In the genomic region with DNA sequence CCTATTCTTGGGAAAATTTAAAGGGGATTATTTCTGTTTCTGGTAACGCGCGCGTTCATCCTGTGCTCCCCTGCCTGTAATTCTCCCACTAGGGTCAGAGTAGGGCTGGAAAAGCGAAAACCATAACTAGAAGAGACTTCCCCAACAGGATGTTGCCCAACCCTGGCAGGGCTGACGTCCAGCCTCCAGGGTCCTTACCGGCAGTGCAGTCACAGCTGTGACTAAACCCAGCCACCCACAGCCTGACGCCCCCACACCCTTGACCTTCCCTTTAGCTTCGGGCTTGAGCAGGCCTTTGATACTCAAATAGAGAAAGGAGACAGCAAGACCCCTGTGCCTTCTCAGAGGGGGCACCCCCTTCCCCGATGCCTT, we compare ENCODE assay signal across 7 cellular contexts. TPM values are rescaled to one million over a fixed set of nuclear protein-coding genes. Genes with fewer than 3 reads are reported as not detected.
DNase-seq lines count a peak whose midpoint lies in the region; ATAC-seq and TF ChIP-seq lines count a peak whose summit lies in the region.
"Not testable (repeated sequence)": the region's sequence is repeated elsewhere in the genome, so short reads cannot be mapped to it uniquely, and the experiment has no call there.

No MANE protein-coding gene starts in this region.

- DNase-seq in GM13977 (ENCODE audit: low spot score) (peak; percentile 66), Peyer's patch (peak in 2 of 3 donors; percentile 22 to 65), epithelial cell of esophagus (ENCODE audit: low read depth) (peak; percentile 45), left lobe of liver (ENCODE audit: low spot score) (peak; percentile 53), renal cortical epithelial cell (ENCODE audit: low read depth) (peak; percentile 55)
- DNase-seq in activated T-cell treated with anti-CD3 and anti-CD28 coated beads, Interleukin-2, amount 50 U/mL, for 24 hours = not testable (repeated sequence)

- peaks cover 23% of the 10 kb centered on the region for H3K4me1 Mint-ChIP-seq in activated T-cell treated with anti-CD3 and anti-CD28 coated beads, Interleukin-2, amount 50 U/mL, for 24 hours (ENCODE audit: low read depth)

- not testable (repeated sequence) for H3K36me3 ChIP-seq in Peyer's patch

- H3K27me3 ChIP-seq in Peyer's patch = not testable (repeated sequence)

- not testable (repeated sequence) for TF ChIP-seq POLR2A in Peyer's patch (IDR thresholded peaks at IDR 0.05)

- H3K4me1 ChIP-seq in Peyer's patch = not testable (repeated sequence)

- H3K27ac ChIP-seq in Peyer's patch = peak overlapping the region in 2 of 4 donors; percentile 45 to 46

- H3K36me3 Mint-ChIP-seq in activated T-cell treated with anti-CD3 and anti-CD28 coated beads, Interleukin-2, amount 50 U/mL, for 24 hours (ENCODE audit: low read depth) = not testable (repeated sequence)

- peaks cover 36% of the 10 kb centered on the region for H3K27me3 Mint-ChIP-seq in activated T-cell treated with anti-CD3 and anti-CD28 coated beads, Interleukin-2, amount 50 U/mL, for 24 hours

- peak; percentile 61 for ATAC-seq in HG03432 (IDR thresholded peaks at IDR 0.05; ENCODE audit: unreplicated experiment)
- peak; percentile 64 for ATAC-seq in left lobe of liver

- H3K9me3 ChIP-seq in Peyer's patch = not testable (repeated sequence)

- peak overlapping the region; percentile 56 for H3K27ac Mint-ChIP-seq in activated T-cell treated with anti-CD3 and anti-CD28 coated beads, Interleukin-2, amount 50 U/mL, for 24 hours

- TF ChIP-seq CTCF in GM13977 (IDR thresholded peaks at IDR 0.05; ENCODE audit: extremely low read depth, insufficient read depth, missing control alignments); Peyer's patch (IDR thresholded peaks at IDR 0.05); epithelial cell of esophagus (IDR thresholded peaks at IDR 0.05; ENCODE audit: insufficient read depth, low read depth, low read length, missing control alignments): not testable (repeated sequence)

- in situ Hi-C loops in GM13977 (cut with MboI; ENCODE audit: low pct_unique_long_range_greater_than_20kb, low sequenced_read_pairs, unreplicated experiment) = not testable (repeated sequence)

- H3K9me3 Mint-ChIP-seq in activated T-cell treated with anti-CD3 and anti-CD28 coated beads, Interleukin-2, amount 50 U/mL, for 24 hours = not testable (repeated sequence)

- H3K4me3 ChIP-seq in Peyer's patch; epithelial cell of esophagus (ENCODE audit: low read length): not testable (repeated sequence)

- not testable (repeated sequence) for H3K4me3 Mint-ChIP-seq in activated T-cell treated with anti-CD3 and anti-CD28 coated beads, Interleukin-2, amount 50 U/mL, for 24 hours

RNA-seq across cellular contexts. Expression of a gene that starts 6.4 kb away (rescaled TPM):
- 10 to 100 TPM in 1 of 4 donors, 1 to 10 TPM in 2, not detected in 1; 1.2 to 16.5 (median 1.9) TPM for total RNA-seq in Peyer's patch
- 1.6 TPM for total RNA-seq in left lobe of liver
- 0.15 and 0.17 TPM in 2 replicates for total RNA-seq in renal cortical epithelial cell

RNA-seq across cellular contexts. Expression of a gene that starts 50.3 kb away (rescaled TPM):
- not detected for total RNA-seq in Peyer's patch
- total RNA-seq in left lobe of liver = not detected
- total RNA-seq in renal cortical epithelial cell = not detected in 2 replicates

RNA-seq across cellular contexts. Expression of a gene that starts 50.3 kb away (rescaled TPM):
- total RNA-seq in Peyer's patch (not detected), left lobe of liver (not detected), renal cortical epithelial cell (not detected in 2 replicates)
